In genomic region chrX:14712096-14712495, GRCh38 we compare ENCODE assay signal across 1 cellular context.
TF ChIP-seq lines count a peak whose summit lies in the region.

No MANE protein-coding gene starts in this region.

TF ChIP-seq in GM12878, 131 proteins besides CTCF, POLR2A, EP300 and RAD21 (continued from another document):
- TF ChIP-seq, protein P1, sequence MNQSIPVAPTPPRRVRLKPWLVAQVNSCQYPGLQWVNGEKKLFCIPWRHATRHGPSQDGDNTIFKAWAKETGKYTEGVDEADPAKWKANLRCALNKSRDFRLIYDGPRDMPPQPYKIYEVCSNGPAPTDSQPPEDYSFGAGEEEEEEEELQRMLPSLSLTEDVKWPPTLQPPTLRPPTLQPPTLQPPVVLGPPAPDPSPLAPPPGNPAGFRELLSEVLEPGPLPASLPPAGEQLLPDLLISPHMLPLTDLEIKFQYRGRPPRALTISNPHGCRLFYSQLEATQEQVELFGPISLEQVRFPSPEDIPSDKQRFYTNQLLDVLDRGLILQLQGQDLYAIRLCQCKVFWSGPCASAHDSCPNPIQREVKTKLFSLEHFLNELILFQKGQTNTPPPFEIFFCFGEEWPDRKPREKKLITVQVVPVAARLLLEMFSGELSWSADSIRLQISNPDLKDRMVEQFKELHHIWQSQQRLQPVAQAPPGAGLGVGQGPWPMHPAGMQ (IDR thresholded peaks at IDR 0.05; ENCODE audit: borderline replicate concordance) = no peak
- no peak for TF ChIP-seq CEBPB (IDR thresholded peaks at IDR 0.05; ENCODE audit: borderline replicate concordance in 1 of 2, low read depth in 2 of 2, low read length in 2 of 2)
- no peak for TF ChIP-seq SREBF1 (IDR thresholded peaks at IDR 0.05; ENCODE audit: low read length)
- no peak for TF ChIP-seq HDGF (IDR thresholded peaks at IDR 0.05)
- TF ChIP-seq CHD2 (IDR thresholded peaks at IDR 0.05; ENCODE audit: borderline replicate concordance, low read depth, low read length) = no peak
- TF ChIP-seq BMI1 (IDR thresholded peaks at IDR 0.05; ENCODE audit: borderline replicate concordance) = no peak
- no peak for TF ChIP-seq ZNF384 (IDR thresholded peaks at IDR 0.05; ENCODE audit: borderline replicate concordance, low read depth, low read length)
